In genomic region chr3:143119974-143120715, GRCh38 we compare ENCODE assay signal across 2 cellular contexts.
A peak's percentile ranks its signal among the peaks of the same experiment; 100 is the strongest.
TF ChIP-seq lines count a peak whose summit lies in the region.

No MANE protein-coding gene starts in this region.

TF ChIP-seq in SK-N-SH, 30 proteins besides CTCF, POLR2A, EP300 and RAD21 (continued from another document):
- TF ChIP-seq REST (IDR thresholded peaks at IDR 0.05; ENCODE audit: low read depth, low read length): no peak
- TF ChIP-seq CHD2 (IDR thresholded peaks at IDR 0.05; ENCODE audit: low read length, partially characterized antibody): no peak
- no peak for TF ChIP-seq USF2 (IDR thresholded peaks at IDR 0.05; ENCODE audit: borderline replicate concordance, low read depth, low read length)
- TF ChIP-seq MEF2A (IDR thresholded peaks at IDR 0.05; ENCODE audit: borderline replicate concordance, low read depth): no peak
- no peak for TF ChIP-seq YY1 (IDR thresholded peaks at IDR 0.05; ENCODE audit: low read depth)
- TF ChIP-seq EZH2phosphoT487 (IDR thresholded peaks at IDR 0.05; ENCODE audit: borderline replicate concordance, low read depth): no peak
- TF ChIP-seq MAX (IDR thresholded peaks at IDR 0.05; ENCODE audit: low read depth): no peak
- TF ChIP-seq MXI1 (IDR thresholded peaks at IDR 0.05; ENCODE audit: low read depth, low read length): no peak

TF ChIP-seq in K562, 482 proteins besides CTCF, POLR2A, EP300 and RAD21 (continued from another document and continues in another):
- TF ChIP-seq POLR2G (IDR thresholded peaks at IDR 0.05; ENCODE audit: low read depth, low read length): peak; percentile 71
- TF ChIP-seq HMGN3 (IDR thresholded peaks at IDR 0.05; ENCODE audit: borderline replicate concordance, extremely low read depth, insufficient read length, low read depth, low read length): peak; percentile 14
- TF ChIP-seq KLF6 (CRISPR knock-in tag; IDR thresholded peaks at IDR 0.05; ENCODE audit: borderline replicate concordance): no peak
- peak; percentile 70 for TF ChIP-seq ARID4B (CRISPR knock-in tag; IDR thresholded peaks at IDR 0.05)
- TF ChIP-seq ZBTB5 (IDR thresholded peaks at IDR 0.05): no peak
- no peak for TF ChIP-seq CBX3 (IDR thresholded peaks at IDR 0.05; ENCODE audit: borderline replicate concordance in 1 of 2, low read length in 2 of 2)
- no peak for TF ChIP-seq THRB (CRISPR knock-in tag; conservative IDR thresholded peaks at IDR 0.05)
- no peak for TF ChIP-seq PREB (CRISPR knock-in tag; IDR thresholded peaks at IDR 0.05)
- no peak for TF ChIP-seq NKRF (IDR thresholded peaks at IDR 0.05; ENCODE audit: borderline replicate concordance)
- TF ChIP-seq ZNF644 (tag; IDR thresholded peaks at IDR 0.05; ENCODE audit: low read depth): no peak
- TF ChIP-seq MAX (CRISPR knock-in tag; IDR thresholded peaks at IDR 0.05): peak; percentile 46; the same call in 1 of the 2 replicates
- TF ChIP-seq KAT2B (IDR thresholded peaks at IDR 0.05; ENCODE audit: low read depth, low read length): no peak
- TF ChIP-seq NFYB (IDR thresholded peaks at IDR 0.05; ENCODE audit: extremely low read depth, insufficient read length): no peak
- TF ChIP-seq PHF8 (IDR thresholded peaks at IDR 0.05; ENCODE audit: borderline replicate concordance, low read length): 0 out of 2 replicates have a peak, but pooled peaks have one; percentile 1
- peak; percentile 35 for TF ChIP-seq RBFOX2 (IDR thresholded peaks at IDR 0.05; ENCODE audit: low read depth, low read length)
- no peak for TF ChIP-seq ZNF407 (IDR thresholded peaks at IDR 0.05; ENCODE audit: low read depth)
- TF ChIP-seq BACH1 (tag; IDR thresholded peaks at IDR 0.05): no peak
- no peak for TF ChIP-seq SOX6 (IDR thresholded peaks at IDR 0.05)
- TF ChIP-seq ID3 (CRISPR knock-in tag; IDR thresholded peaks at IDR 0.05): no peak
- no peak for TF ChIP-seq ID3 (tag; IDR thresholded peaks at IDR 0.05)
- TF ChIP-seq SP2 (IDR thresholded peaks at IDR 0.05; ENCODE audit: extremely low read depth, low read depth, low read length, poor library complexity, severe bottlenecking): no peak
- no peak for TF ChIP-seq BRF1 (IDR thresholded peaks at IDR 0.05; ENCODE audit: borderline replicate concordance, extremely low read depth, insufficient read length)
- TF ChIP-seq SLC30A9 (CRISPR knock-in tag; IDR thresholded peaks at IDR 0.05): no peak
- TF ChIP-seq FOXJ3 (CRISPR knock-in tag; IDR thresholded peaks at IDR 0.05): no peak
- TF ChIP-seq ZNF780A (CRISPR knock-in tag; IDR thresholded peaks at IDR 0.05): no peak
- TF ChIP-seq ZBTB26 (CRISPR knock-in tag; IDR thresholded peaks at IDR 0.05): no peak
- peak; percentile 17 for TF ChIP-seq FIP1L1 (IDR thresholded peaks at IDR 0.05; ENCODE audit: low read depth, low read length, poor library complexity, severe bottlenecking)
- no peak for TF ChIP-seq MBD2 (IDR thresholded peaks at IDR 0.05; ENCODE audit: borderline replicate concordance, low read depth)
- no peak for TF ChIP-seq TBL1XR1 (IDR thresholded peaks at IDR 0.05; ENCODE audit: low read length in 2 of 2)
- TF ChIP-seq PRMT5 (CRISPR knock-in tag; IDR thresholded peaks at IDR 0.05): no peak
- TF ChIP-seq GABPB1 (CRISPR knock-in tag; IDR thresholded peaks at IDR 0.05): 0 out of 2 replicates have a peak, but pooled peaks have one; percentile 24
